In genomic region chr17:79948406-79948917, GRCh38 we compare ENCODE assay signal across 19 cellular contexts.
DNase-seq lines count a peak whose midpoint lies in the region; ATAC-seq, FAIRE-seq and TF ChIP-seq lines count a peak whose summit lies in the region.
"Had no signal": no experiment of that assay in that cellular context is flagged by ENCODE, and none has a peak within 500 bp of the region (broad histone marks: within the 10 kb centered on the region; RNA-seq: fewer than 3 reads in every experiment).

No MANE protein-coding gene starts in this region.

- no peak overlapping the region for H3K27ac ChIP-seq in right lobe of liver
- no peak overlapping the region for H3K27ac ChIP-seq in HepG2 (ENCODE audit: extremely low read length, insufficient read depth, low read length)
- H3K27ac ChIP-seq in Peyer's patch, result no peak overlapping the region
- H3K27ac ChIP-seq in SJCRH30, result no peak overlapping the region
- H3K27ac ChIP-seq: stomach, transverse colon had no signal

- intact Hi-C loops in right lobe of liver (cut with DNase I) (no loop called here), HepG2 (cut with micrococcal nuclease; ENCODE audit: unreplicated experiment) (no loop called here)

- H3K9ac ChIP-seq in HepG2 (ENCODE audit: insufficient read depth, low read depth, low read length), result no peak overlapping the region

- H3K36me3 ChIP-seq in right lobe of liver (peaks cover 0 to 18% (median 5%) of the 10 kb centered on the region in 4 donors), HepG2 (replicated peaks in 1 of 2; ENCODE audit: control insufficient read depth in 1 of 2, insufficient read depth in 2 of 2, low read length in 2 of 2) (peaks cover 24 to 46% of the 10 kb centered on the region in 2 experiments), Peyer's patch (peaks cover 0 to 26% (median 0%) of the 10 kb centered on the region in 3 donors), SJCRH30 (peaks cover 11% of the 10 kb centered on the region; the same call in 1 of the 2 replicates)
- H3K36me3 ChIP-seq: transverse colon had no signal

- H3K27ac Mint-ChIP-seq in type B pancreatic cell, result no peak overlapping the region
- H3K27ac Mint-ChIP-seq: activated B cell treated with CpG ODN at 0.5 μM for 24 hours; activated CD8-positive, alpha-beta T cell treated with anti-CD3 and anti-CD28 coated beads for 36 hours; naive thymus-derived CD8-positive, alpha-beta T cell had no signal

- no peak overlapping the region for H3K4me2 ChIP-seq in HepG2 (ENCODE audit: low read depth, low read length)

- H3K4me3 Mint-ChIP-seq in type B pancreatic cell, result no peak overlapping the region
- H3K4me3 Mint-ChIP-seq: activated B cell treated with CpG ODN at 0.5 μM for 24 hours; activated CD8-positive, alpha-beta T cell treated with anti-CD3 and anti-CD28 coated beads for 36 hours; activated T-cell treated with anti-CD3 and anti-CD28 coated beads, Interleukin-2, amount 50 U/mL, for 4 hours; central memory CD8-positive, alpha-beta T cell; naive thymus-derived CD8-positive, alpha-beta T cell had no signal

- H3K9me3 Mint-ChIP-seq in type B pancreatic cell, result no peaks in the 10 kb centered on the region
- H3K9me3 Mint-ChIP-seq: activated B cell treated with CpG ODN at 0.5 μM for 24 hours; activated CD8-positive, alpha-beta T cell treated with anti-CD3 and anti-CD28 coated beads for 36 hours; activated T-cell treated with anti-CD3 and anti-CD28 coated beads, Interleukin-2, amount 50 U/mL, for 4 hours; central memory CD8-positive, alpha-beta T cell; naive thymus-derived CD8-positive, alpha-beta T cell had no signal

- H3K4me3 ChIP-seq in right lobe of liver (no peak overlapping the region), HepG2 (replicated peaks in 1 of 3; ENCODE audit: insufficient read depth in 1 of 3, low read depth in 2 of 3, low read length in 3 of 3) (no peak overlapping the region), Peyer's patch (no peak overlapping the region), SJCRH30 (no peak overlapping the region)
- H3K4me3 ChIP-seq: K562, stomach, transverse colon had no signal

- 85% methylated on average over 6 of the region's 7 CpGs for WGBS in right lobe of liver (ENCODE audit: insufficient coverage, low coverage, low lambda C conversion rate, missing lambda C conversion rate)
- WGBS in HepG2 (ENCODE audit: low lambda C conversion rate), result 95% methylated on average over 7 of the region's 7 CpGs

- H3K36me3 Mint-ChIP-seq in type B pancreatic cell, result peaks cover 5% of the 10 kb centered on the region

- TF ChIP-seq RAD21 in HepG2 (CRISPR knock-in tag; IDR thresholded peaks at IDR 0.05), result no peak

- POLR2A ChIA-PET in HepG2 (lab: Yijun Ruan, JAX), result interaction anchor here (0.9 to 1.9 kb wide), 2 partner anchors 16 to 46 kb away, joined by 3 to 6 read pairs; no protein-coding TSS in a partner anchor

- CTCF ChIA-PET in HepG2 (lab: Yijun Ruan, JAX; ENCODE audit: low intra/inter-chr PET ratio, low total read pairs), result no interaction called here

- H3K27me3 ChIP-seq in right lobe of liver, result no peaks in the 10 kb centered on the region
- H3K27me3 ChIP-seq in HepG2 (ENCODE audit: control insufficient read depth in 1 of 2, insufficient read depth in 2 of 2, low read length in 2 of 2), result no peaks in the 10 kb centered on the region
- no peaks in the 10 kb centered on the region for H3K27me3 ChIP-seq in Peyer's patch
- no peaks in the 10 kb centered on the region for H3K27me3 ChIP-seq in SJCRH30
- H3K27me3 ChIP-seq: stomach, transverse colon had no signal

- no peaks in the 10 kb centered on the region for H3K27me3 Mint-ChIP-seq in type B pancreatic cell
- H3K27me3 Mint-ChIP-seq: activated B cell treated with CpG ODN at 0.5 μM for 24 hours; activated CD8-positive, alpha-beta T cell treated with anti-CD3 and anti-CD28 coated beads for 36 hours; central memory CD8-positive, alpha-beta T cell; naive thymus-derived CD8-positive, alpha-beta T cell had no signal

- BruUV-seq in HepG2 (replicated peaks; lab: Mats Ljungman, UMichigan), result no TSS peak

- H3K9me3 ChIP-seq in right lobe of liver (no peaks in the 10 kb centered on the region), HepG2 (ENCODE audit: low read length) (no peaks in the 10 kb centered on the region), Peyer's patch (no peaks in the 10 kb centered on the region), SJCRH30 (replicated peaks) (no peaks in the 10 kb centered on the region)
- H3K9me3 ChIP-seq: stomach, transverse colon had no signal

- H2AFZ ChIP-seq in HepG2 (ENCODE audit: low read length), result no peak overlapping the region

- TF ChIP-seq CTCF in right lobe of liver (IDR thresholded peaks at IDR 0.05), result no peak
- no peak for TF ChIP-seq CTCF in HepG2 (CRISPR knock-in tag; IDR thresholded peaks at IDR 0.05)
- no peak for TF ChIP-seq CTCF in Peyer's patch (IDR thresholded peaks at IDR 0.05)
- no peak for TF ChIP-seq CTCF in type B pancreatic cell (conservative IDR thresholded peaks at IDR 0.05)

- peaks cover 36% of the 10 kb centered on the region for H3K4me1 Mint-ChIP-seq in type B pancreatic cell (ENCODE audit: unreplicated experiment)

- H3K79me2 ChIP-seq in HepG2 (ENCODE audit: insufficient read depth, low read length), result no peaks in the 10 kb centered on the region

- H4K20me1 ChIP-seq in HepG2 (ENCODE audit: insufficient read depth, low read length), result no peaks in the 10 kb centered on the region

- in situ Hi-C loops in HepG2 (cut with HindIII; ENCODE audit: extremely low pct_ligation_motif_present, low pct_unique_long_range_greater_than_20kb), result no loop called here

- TF ChIP-seq POLR2A in right lobe of liver (IDR thresholded peaks at IDR 0.05), result no peak
- TF ChIP-seq POLR2A in HepG2 (IDR thresholded peaks at IDR 0.05; ENCODE audit: insufficient read depth in 1 of 2, low read depth in 2 of 2, low read length in 2 of 2), result no peak
- no peak for TF ChIP-seq POLR2A in Peyer's patch (IDR thresholded peaks at IDR 0.05)

- TF ChIP-seq EP300 in HepG2 (IDR thresholded peaks at IDR 0.05; ENCODE audit: low read depth in 2 of 2, low read length in 2 of 2) (no peak), HepG2 (CRISPR knock-in tag; IDR thresholded peaks at IDR 0.05; ENCODE audit: borderline replicate concordance) (no peak)

- ATAC-seq in right lobe of liver, result no peak
- no peak for ATAC-seq in HepG2
- no peak for ATAC-seq in HG03432 (IDR thresholded peaks at IDR 0.05; ENCODE audit: unreplicated experiment)
- no peak for ATAC-seq in GM18502 (IDR thresholded peaks at IDR 0.05; ENCODE audit: poor library complexity, unreplicated experiment)
- ATAC-seq: activated CD8-positive, alpha-beta T cell treated with anti-CD3 and anti-CD28 coated beads for 36 hours; activated T-cell treated with anti-CD3 and anti-CD28 coated beads, Interleukin-2, amount 50 U/mL, for 4 hours; K562; naive thymus-derived CD8-positive, alpha-beta T cell had no signal

- no peak for FAIRE-seq in HepG2 (lab: Jason Lieb, UNC)
- FAIRE-seq: K562 had no signal

- DNase-seq in right lobe of liver (peak in 2 of 3 donors; percentile 32 to 38), HepG2 (ENCODE audit: low spot score) (no peak), Peyer's patch (peak in 2 of 3 donors; percentile 36 to 47), iPS-NIHi7 (ENCODE audit: extremely low spot score) (peak; percentile 6), type B pancreatic cell (ENCODE audit: extremely low spot score, unreplicated experiment) (peak; percentile 57), SJCRH30 (no peak)
- DNase-seq: activated B cell treated with CpG ODN at 0.5 μM for 24 hours; activated CD8-positive, alpha-beta T cell treated with anti-CD3 and anti-CD28 coated beads for 36 hours; activated naive CD4-positive, alpha-beta T cell treated with anti-CD3 and anti-CD28 coated beads, Interleukin-2, amount 50 U/mL, for 16 hours; activated T-cell treated with anti-CD3 and anti-CD28 coated beads, Interleukin-2, amount 50 U/mL, for 4 hours; hypothalamus; naive thymus-derived CD8-positive, alpha-beta T cell; stimulated activated CD4-positive, alpha-beta T cell treated with anti-CD3 and anti-CD28 coated beads, Interleukin-4, amount 100 ng/mL, for 4 hours; stomach; transverse colon had no signal

- H3K4me1 ChIP-seq in right lobe of liver (no peaks in the 10 kb centered on the region), HepG2 (ENCODE audit: insufficient read depth, low read length) (peaks cover 19% of the 10 kb centered on the region), Peyer's patch (peaks cover 0 to 20% (median 0%) of the 10 kb centered on the region in 4 donors), SJCRH30 (peaks cover 16% of the 10 kb centered on the region; the same call in 1 of the 2 replicates)

TF ChIP-seq in HepG2, 621 proteins besides CTCF, POLR2A, EP300 and RAD21:
- TF ChIP-seq MAZ (IDR thresholded peaks at IDR 0.05; ENCODE audit: borderline replicate concordance, low read depth, low read length) (no peak), MAZ (CRISPR knock-in tag; IDR thresholded peaks at IDR 0.05; ENCODE audit: low read depth) (no peak), TBP (CRISPR knock-in tag; IDR thresholded peaks at IDR 0.05) (no peak), HMGXB4 (CRISPR knock-in tag; IDR thresholded peaks at IDR 0.05; ENCODE audit: borderline replicate concordance in 1 of 2, low read depth in 1 of 2) (no peak), ZNF576 (CRISPR knock-in tag; IDR thresholded peaks at IDR 0.05) (no peak), NFKBIZ (CRISPR knock-in tag; IDR thresholded peaks at IDR 0.05) (no peak)

Comparison
In these comparisons a context has a peak if more than half of its experiments do, and no peak if none do; other contexts are left out.
1. DNase-seq: peak in right lobe of liver (2 of 3), Peyer's patch (2 of 3), iPS-NIHi7 (single experiment) and type B pancreatic cell (single experiment); none in HepG2 (single experiment) and SJCRH30 (0 of 2).